In the genomic region with DNA sequence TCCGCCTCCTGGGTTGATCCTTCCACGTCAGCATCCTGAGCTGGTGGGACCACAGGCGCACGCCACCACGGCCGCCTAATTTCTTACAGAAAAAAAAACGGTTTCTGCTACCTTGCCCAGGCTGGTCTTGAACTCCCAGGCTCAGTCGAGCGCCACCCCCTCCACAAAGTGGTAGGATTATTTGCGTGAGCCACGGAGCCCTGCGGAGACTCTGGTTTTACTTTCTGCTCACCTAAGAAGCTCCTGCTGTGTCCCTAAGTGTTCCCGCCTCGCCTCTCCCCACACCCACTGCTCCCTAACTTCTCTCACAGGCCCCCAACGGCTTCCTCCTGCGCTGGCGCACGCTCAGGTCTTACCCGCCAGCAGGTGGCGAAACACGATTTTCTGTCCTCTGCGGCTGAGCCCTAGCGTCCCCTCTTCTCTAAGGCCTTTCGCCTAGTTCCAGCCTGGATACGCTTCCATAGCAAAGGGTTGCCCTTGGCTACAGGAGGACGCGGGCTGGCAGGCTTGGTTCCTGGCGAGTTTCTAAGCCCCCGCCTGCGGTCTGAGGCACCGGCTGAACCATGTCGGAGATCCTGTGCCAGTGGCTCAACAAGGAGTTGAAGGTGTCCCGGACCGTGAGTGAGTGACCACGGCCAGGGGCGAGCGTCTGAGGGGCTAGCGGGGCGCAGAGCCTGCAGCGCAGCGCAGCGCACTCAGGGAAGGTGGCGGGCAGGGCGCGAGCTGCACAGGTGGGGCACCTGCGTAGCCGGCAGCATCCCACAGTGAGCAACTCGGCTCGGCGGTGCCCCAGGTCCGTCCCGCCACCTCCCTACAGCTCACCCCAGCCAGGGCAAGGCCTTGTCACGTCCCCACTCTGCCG, we compare ENCODE assay signal across 8 cellular contexts. TPM values are rescaled to one million over a fixed set of nuclear protein-coding genes. Genes with fewer than 3 reads are reported as not detected.
DNase-seq lines count a peak whose midpoint lies in the region; ATAC-seq and TF ChIP-seq lines count a peak whose summit lies in the region.

A gene with protein sequence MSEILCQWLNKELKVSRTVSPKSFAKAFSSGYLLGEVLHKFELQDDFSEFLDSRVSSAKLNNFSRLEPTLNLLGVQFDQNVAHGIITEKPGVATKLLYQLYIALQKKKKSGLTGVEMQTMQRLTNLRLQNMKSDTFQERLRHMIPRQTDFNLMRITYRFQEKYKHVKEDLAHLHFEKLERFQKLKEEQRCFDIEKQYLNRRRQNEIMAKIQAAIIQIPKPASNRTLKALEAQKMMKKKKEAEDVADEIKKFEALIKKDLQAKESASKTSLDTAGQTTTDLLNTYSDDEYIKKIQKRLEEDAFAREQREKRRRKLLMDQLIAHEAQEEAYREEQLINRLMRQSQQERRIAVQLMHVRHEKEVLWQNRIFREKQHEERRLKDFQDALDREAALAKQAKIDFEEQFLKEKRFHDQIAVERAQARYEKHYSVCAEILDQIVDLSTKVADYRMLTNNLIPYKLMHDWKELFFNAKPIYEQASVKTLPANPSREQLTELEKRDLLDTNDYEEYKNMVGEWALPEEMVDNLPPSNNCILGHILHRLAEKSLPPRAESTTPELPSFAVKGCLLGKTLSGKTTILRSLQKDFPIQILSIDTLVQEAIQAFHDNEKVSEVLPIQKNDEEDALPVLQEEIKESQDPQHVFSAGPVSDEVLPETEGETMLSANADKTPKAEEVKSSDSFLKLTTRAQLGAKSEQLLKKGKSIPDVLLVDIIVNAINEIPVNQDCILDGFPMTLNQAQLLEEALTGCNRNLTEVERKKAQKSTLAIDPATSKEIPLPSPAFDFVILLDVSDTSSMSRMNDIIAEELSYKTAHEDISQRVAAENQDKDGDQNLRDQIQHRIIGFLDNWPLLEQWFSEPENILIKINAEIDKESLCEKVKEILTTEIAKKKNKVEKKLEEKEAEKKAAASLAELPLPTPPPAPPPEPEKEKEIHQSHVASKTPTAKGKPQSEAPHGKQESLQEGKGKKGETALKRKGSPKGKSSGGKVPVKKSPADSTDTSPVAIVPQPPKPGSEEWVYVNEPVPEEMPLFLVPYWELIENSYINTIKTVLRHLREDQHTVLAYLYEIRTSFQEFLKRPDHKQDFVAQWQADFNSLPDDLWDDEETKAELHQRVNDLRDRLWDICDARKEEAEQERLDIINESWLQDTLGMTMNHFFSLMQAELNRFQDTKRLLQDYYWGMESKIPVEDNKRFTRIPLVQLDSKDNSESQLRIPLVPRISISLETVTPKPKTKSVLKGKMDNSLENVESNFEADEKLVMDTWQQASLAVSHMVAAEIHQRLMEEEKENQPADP (N-terminal part only) (plus strand): TSS at position 429 of the 862 bp plus-strand sequence. CDS start 135 bp downstream, at position 564.

- H3K18ac ChIP-seq in trophoblast cell (ENCODE audit: low read length), result peak within 1 kb of the TSS; percentile 9

- peak within 1 kb of the TSS; percentile 95 for H3K27ac Mint-ChIP-seq in CD8-positive, alpha-beta T cell

- H3K4me1 ChIP-seq in CD8-positive, alpha-beta T cell (ENCODE audit: insufficient read depth, low read length), result peaks cover 16% of the 10 kb centered on the region
- H3K4me1 ChIP-seq in adipocyte (ENCODE audit: control insufficient read depth, insufficient read depth, low read length), result peaks cover 12% of the 10 kb centered on the region
- peaks cover 0 to 19% (median 9%) of the 10 kb centered on the region in 9 donors for H3K4me1 ChIP-seq in heart right ventricle
- H3K4me1 ChIP-seq in trophoblast cell (ENCODE audit: control insufficient read depth in 1 of 2, insufficient read depth in 2 of 2, low read length in 2 of 2), result peaks cover 2 to 5% of the 10 kb centered on the region in 2 experiments
- peaks cover 0 to 11% (median 5%) of the 10 kb centered on the region in 4 donors for H3K4me1 ChIP-seq in tibial nerve

- no peaks in the 10 kb centered on the region for H3K27me3 ChIP-seq in CD8-positive, alpha-beta T cell (ENCODE audit: insufficient read depth, low read length)
- H3K27me3 ChIP-seq in adipocyte (replicated peaks; ENCODE audit: control insufficient read depth, insufficient read depth, low read length) (no peaks in the 10 kb centered on the region), heart right ventricle (no peaks in the 10 kb centered on the region), trophoblast cell (ENCODE audit: insufficient read depth, low read length) (no peaks in the 10 kb centered on the region), tibial nerve (no peaks in the 10 kb centered on the region)

- H2AFZ ChIP-seq in trophoblast cell (ENCODE audit: insufficient read depth, low read length, poor library complexity), result peak within 1 kb of the TSS; percentile 92

- no peaks in the 10 kb centered on the region for H3K79me1 ChIP-seq in trophoblast cell (ENCODE audit: low read length)

- peak within 1 kb of the TSS; percentile 86 for H3K4me2 ChIP-seq in trophoblast cell (ENCODE audit: low read length)

- H3K9ac ChIP-seq in adipocyte (ENCODE audit: low read length) (peak within 1 kb of the TSS; percentile 74), trophoblast cell (ENCODE audit: low read length) (peak within 1 kb of the TSS; percentile 1)

- peaks cover 8% of the 10 kb centered on the region for H3K9me3 Mint-ChIP-seq in CD8-positive, alpha-beta T cell

- intact Hi-C loops in CD8-positive, alpha-beta T cell (cut with DNase I, micrococcal nuclease), result loop anchor here (1.0 to 10.0 kb wide), 8 partner anchors 34 to 703 kb away; a partner anchor contains a TSS
- intact Hi-C loops in heart right ventricle (cut with DNase I), result loop anchor here in 8 of 10 donors (2.0 to 10.0 kb wide), 5 partner anchors 305 to 315 kb away; no protein-coding TSS in a partner anchor

- no peak within 1 kb of the TSS for H3K23ac ChIP-seq in trophoblast cell (ENCODE audit: low read length)

- H3K4me3 ChIP-seq in CD8-positive, alpha-beta T cell (ENCODE audit: low read depth, low read length), result peak within 1 kb of the TSS; percentile 88
- peak within 1 kb of the TSS; percentile 92 for H3K4me3 ChIP-seq in adipocyte (ENCODE audit: low read length)
- peak within 1 kb of the TSS; percentile 67 to 90 (median 79) for H3K4me3 ChIP-seq in heart right ventricle
- peak within 1 kb of the TSS; percentile 80 for H3K4me3 ChIP-seq in trophoblast cell (ENCODE audit: low read depth, low read length)
- peak within 1 kb of the TSS; percentile 68 to 84 (median 74) for H3K4me3 ChIP-seq in tibial nerve

- peak; percentile 78 for TF ChIP-seq CTCF in CD8-positive, alpha-beta T cell (IDR thresholded peaks at IDR 0.05)
- TF ChIP-seq CTCF in heart right ventricle (IDR thresholded peaks at IDR 0.05) (peak; percentile 31 to 89 (median 71)), tibial nerve (IDR thresholded peaks at IDR 0.05) (peak; percentile 50 to 82 (median 77))

- H4K91ac ChIP-seq in trophoblast cell (ENCODE audit: low read depth, low read length), result no peak within 1 kb of the TSS

- H3K27me3 Mint-ChIP-seq in CD8-positive, alpha-beta T cell (ENCODE audit: low read depth), result no peaks in the 10 kb centered on the region

- H2BK5ac ChIP-seq in trophoblast cell (ENCODE audit: low read depth, low read length, poor library complexity), result no peak within 1 kb of the TSS

- H3K9me3 ChIP-seq in CD8-positive, alpha-beta T cell (ENCODE audit: low read length), result no peaks in the 10 kb centered on the region
- H3K9me3 ChIP-seq in adipocyte (ENCODE audit: control insufficient read depth, low read length) (peaks cover 5% of the 10 kb centered on the region), heart right ventricle (peaks cover 0 to 18% (median 0%) of the 10 kb centered on the region in 11 donors), trophoblast cell (ENCODE audit: insufficient read depth, low read depth, low read length) (peaks cover 3% of the 10 kb centered on the region), tibial nerve (no peaks in the 10 kb centered on the region)

- no peak within 1 kb of the TSS for H2BK12ac ChIP-seq in trophoblast cell (ENCODE audit: low read length)

- no peak within 1 kb of the TSS for H2BK120ac ChIP-seq in trophoblast cell (ENCODE audit: insufficient read depth, low read length, poor library complexity)

- peak within 1 kb of the TSS; percentile 91 for H3K4me3 Mint-ChIP-seq in CD8-positive, alpha-beta T cell

- H4K12ac ChIP-seq in trophoblast cell (ENCODE audit: low read depth, low read length), result peak within 1 kb of the TSS; percentile 20

- peak; percentile 84 for ATAC-seq in CD8-positive, alpha-beta T cell
- ATAC-seq in GM21390 (IDR thresholded peaks at IDR 0.05; ENCODE audit: unreplicated experiment) (peak; percentile 78), heart right ventricle (peak; percentile 97 to 99 (median 98))

- DNase-seq in CD8-positive, alpha-beta T cell, result peak; percentile 54 to 83 (median 77)
- DNase-seq in Kasumi-1 (lab: John Stamatoyannopoulos, UW) (peak; percentile 96 to 97), SW480 (ENCODE audit: low spot score) (peak; percentile 36), adipocyte (ENCODE audit: low read depth) (peak; percentile 96), heart right ventricle (peak; percentile 77 to 83), trophoblast cell (peak; percentile 80 to 92), tibial nerve (ENCODE audit: low spot score in 2 of 2) (peak; percentile 58 to 70)

- TF ChIP-seq EP300 in tibial nerve (IDR thresholded peaks at IDR 0.05), result peak in 1 of 2 donors; percentile 64

- peaks cover 2% of the 10 kb centered on the region for H3K79me2 ChIP-seq in trophoblast cell (ENCODE audit: control insufficient read depth, insufficient read depth, low read length, poor library complexity)

- peak within 1 kb of the TSS; percentile 60 for H3K27ac ChIP-seq in CD8-positive, alpha-beta T cell (ENCODE audit: low read depth, low read length)
- H3K27ac ChIP-seq in heart right ventricle (peak within 1 kb of the TSS in 2 of 10 donors; percentile 42 to 49), trophoblast cell (ENCODE audit: low read depth, low read length) (no peak within 1 kb of the TSS), tibial nerve (peak within 1 kb of the TSS in 3 of 4 donors; percentile 52 to 73 (median 64))

- peaks cover 31% of the 10 kb centered on the region for H3K4me1 Mint-ChIP-seq in CD8-positive, alpha-beta T cell (ENCODE audit: low read depth)

- 3% methylated on average over 54 of the region's 54 CpGs for WGBS in heart right ventricle, 2 donors
- no CpG with 5 or more reads among the region's 54 CpGs for WGBS in trophoblast cell (ENCODE audit: extremely low coverage, insufficient coverage, insufficient read length)
- 5 to 6% methylated on average over 51 to 53 of the region's 54 CpGs for WGBS in tibial nerve, 2 donors

- H2AK5ac ChIP-seq in trophoblast cell (ENCODE audit: low read length), result no peak within 1 kb of the TSS

- H4K8ac ChIP-seq in trophoblast cell (ENCODE audit: low read depth, low read length), result peak within 1 kb of the TSS; percentile 51

- peak within 1 kb of the TSS; percentile 20 for H3K14ac ChIP-seq in trophoblast cell (ENCODE audit: low read length)

- H3K36me3 Mint-ChIP-seq in CD8-positive, alpha-beta T cell, result peaks cover 6% of the 10 kb centered on the region

- POLR2A ChIA-PET in CD8-positive, alpha-beta T cell (lab: Charles Lee), result interaction anchor here (0.7 to 1.2 kb wide), 7 partner anchors 26 to 688 kb away, joined by 3 read pairs; a partner anchor contains a TSS

- no peaks in the 10 kb centered on the region for H3K36me3 ChIP-seq in CD8-positive, alpha-beta T cell (ENCODE audit: insufficient read depth, low read length)
- H3K36me3 ChIP-seq in adipocyte (ENCODE audit: control insufficient read depth, insufficient read depth, low read length, severe bottlenecking) (no peaks in the 10 kb centered on the region), heart right ventricle (no peaks in the 10 kb centered on the region), trophoblast cell (ENCODE audit: control insufficient read depth in 1 of 2, insufficient read depth in 2 of 2, low read length in 2 of 2) (no peaks in the 10 kb centered on the region), tibial nerve (no peaks in the 10 kb centered on the region)

- no peak within 1 kb of the TSS for H3K4ac ChIP-seq in trophoblast cell (ENCODE audit: low read depth, low read length)

- no peak for TF ChIP-seq POLR2A in tibial nerve (IDR thresholded peaks at IDR 0.05)

- CTCF ChIA-PET in CD8-positive, alpha-beta T cell (lab: Charles Lee), result interaction anchor here (0.5 to 4.4 kb wide), 19 partner anchors 8 to 527 kb away, joined by 3 to 32 read pairs (median 3); no protein-coding TSS in a partner anchor

RNA-seq across cellular contexts. Expression of the gene that starts here (rescaled TPM):
- 1 to 10 TPM; 3.5 to 4.7 TPM for total RNA-seq in CD8-positive, alpha-beta T cell
- 1 to 10 TPM in 9 of 10 donors, under 1 TPM in 1; 0.55 to 3.2 (median 1.9) TPM for total RNA-seq in heart right ventricle
- polyA plus RNA-seq in heart right ventricle, result 1 to 10 TPM in 1 of 2 donors, under 1 TPM in 1; 0.42 to 1.6 TPM
- polyA plus RNA-seq in trophoblast cell (2013), result 1.4 and 1.9 TPM in 2 replicates
- total RNA-seq in tibial nerve, result 10 to 100 TPM in 2 of 4 donors, 1 to 10 TPM in 2; 5.1 to 33.5 (median 17.5) TPM

Comparison
In these comparisons a context has a peak if more than half of its experiments do, and no peak if none do; other contexts are left out.
1. DNase-seq: peak in every context shown above with its lines; median percentile 96 in Kasumi-1; 96 in adipocyte; 86 in trophoblast cell; 80 in heart right ventricle; 77 in CD8-positive, alpha-beta T cell; 64 in tibial nerve; 36 in SW480.